Comparison of ENCODE assay signal across 26 cellular contexts in genomic region chr9:35612843-35613242, GRCh38.
"Had no signal": no experiment of that assay in that cellular context is flagged by ENCODE, and none has a peak within 500 bp of the region (broad histone marks: within the 10 kb centered on the region; RNA-seq: fewer than 3 reads in every experiment).

No MANE protein-coding gene starts in this region.

- H3K27ac ChIP-seq: heart right ventricle, lower lobe of right lung, thoracic aorta, vagina had no signal

- DNase-seq: activated CD4-positive, alpha-beta T cell treated with anti-CD3 and anti-CD28 coated beads, Interleukin-2, amount 50 U/mL, for 1 hour; activated CD8-positive, alpha-beta T cell treated with anti-CD3 and anti-CD28 coated beads for 36 hours; activated naive CD8-positive, alpha-beta T cell treated with anti-CD3 and anti-CD28 coated beads, Interleukin-2, amount 50 U/mL, for 24 hours; activated T-cell treated with anti-CD3 and anti-CD28 coated beads, Interleukin-2, amount 50 U/mL, for 4 hours; amygdala; central memory CD4-positive, alpha-beta T cell; endodermal cell; foreskin fibroblast; heart right ventricle; kidney glomerular epithelial cell; lower lobe of right lung; mesenchymal stem cell; posterior cingulate gyrus; right cardiac atrium; spleen; T-helper 2 cell; trophoblast cell had no signal

- ATAC-seq: activated CD8-positive, alpha-beta T cell treated with anti-CD3 and anti-CD28 coated beads for 36 hours; activated naive CD8-positive, alpha-beta T cell treated with anti-CD3 and anti-CD28 coated beads, Interleukin-2, amount 50 U/mL, for 24 hours; activated T-cell treated with anti-CD3 and anti-CD28 coated beads, Interleukin-2, amount 50 U/mL, for 4 hours; activated T-helper 17 cell treated with anti-CD3 and anti-CD28 coated beads, Interleukin-2, amount 50 U/mL, for 72 hours; esophagus mucosa; heart right ventricle; left lobe of liver; lower lobe of right lung; natural killer cell treated with Interleukin-12 subunit alpha and Interleukin-12 subunit beta and Interleukin-15 and Interleukin-18, amount 100 ng/mL, for 72 hours; right cardiac atrium had no signal

- H3K9me3 ChIP-seq: heart right ventricle, lower lobe of right lung, spleen, thoracic aorta, vagina had no signal

- H3K27me3 ChIP-seq: spleen, vagina had no signal

- H3K4me3 Mint-ChIP-seq: activated CD8-positive, alpha-beta T cell treated with anti-CD3 and anti-CD28 coated beads for 36 hours; activated naive CD4-positive, alpha-beta T cell treated with anti-CD3 and anti-CD28 coated beads, Interleukin-2, amount 50 U/mL, for 24 hours; activated naive CD8-positive, alpha-beta T cell treated with anti-CD3 and anti-CD28 coated beads, Interleukin-2, amount 50 U/mL, for 24 hours; activated T-cell treated with anti-CD3 and anti-CD28 coated beads, Interleukin-2, amount 50 U/mL, for 4 hours; activated T-helper 17 cell treated with anti-CD3 and anti-CD28 coated beads, Interleukin-2, amount 50 U/mL, for 72 hours; dendritic cell treated with granulocyte-macrophage colony-stimulating factor and Interleukin-4, amounts not matched to agents 40 ng/mL and 50 ng/mL, for 4 days; endodermal cell; natural killer cell treated with Interleukin-12 subunit alpha and Interleukin-12 subunit beta and Interleukin-15 and Interleukin-18, amount 100 ng/mL, for 72 hours; stimulated activated naive CD8-positive, alpha-beta T cell treated with anti-CD3 and anti-CD28 coated beads, Interleukin-15, Interleukin-2, amounts not matched to agents 100 ng/mL and 50 ng/mL, for 24 hours had no signal

- H3K36me3 Mint-ChIP-seq: activated naive CD4-positive, alpha-beta T cell treated with anti-CD3 and anti-CD28 coated beads, Interleukin-2, amount 50 U/mL, for 24 hours; natural killer cell treated with Interleukin-12 subunit alpha and Interleukin-12 subunit beta and Interleukin-15 and Interleukin-18, amount 100 ng/mL, for 72 hours had no signal

- H3K27ac Mint-ChIP-seq: activated CD8-positive, alpha-beta T cell treated with anti-CD3 and anti-CD28 coated beads for 36 hours; activated naive CD4-positive, alpha-beta T cell treated with anti-CD3 and anti-CD28 coated beads, Interleukin-2, amount 50 U/mL, for 24 hours; activated naive CD8-positive, alpha-beta T cell treated with anti-CD3 and anti-CD28 coated beads, Interleukin-2, amount 50 U/mL, for 24 hours; dendritic cell treated with granulocyte-macrophage colony-stimulating factor and Interleukin-4, amounts not matched to agents 40 ng/mL and 50 ng/mL, for 4 days; endodermal cell; natural killer cell treated with Interleukin-12 subunit alpha and Interleukin-12 subunit beta and Interleukin-15 and Interleukin-18, amount 100 ng/mL, for 72 hours had no signal

- H3K9me3 Mint-ChIP-seq: activated CD8-positive, alpha-beta T cell treated with anti-CD3 and anti-CD28 coated beads for 36 hours; activated naive CD4-positive, alpha-beta T cell treated with anti-CD3 and anti-CD28 coated beads, Interleukin-2, amount 50 U/mL, for 24 hours; activated naive CD8-positive, alpha-beta T cell treated with anti-CD3 and anti-CD28 coated beads, Interleukin-2, amount 50 U/mL, for 24 hours; activated T-cell treated with anti-CD3 and anti-CD28 coated beads, Interleukin-2, amount 50 U/mL, for 4 hours; activated T-helper 17 cell treated with anti-CD3 and anti-CD28 coated beads, Interleukin-2, amount 50 U/mL, for 72 hours; dendritic cell treated with granulocyte-macrophage colony-stimulating factor and Interleukin-4, amounts not matched to agents 40 ng/mL and 50 ng/mL, for 4 days; endodermal cell; natural killer cell treated with Interleukin-12 subunit alpha and Interleukin-12 subunit beta and Interleukin-15 and Interleukin-18, amount 100 ng/mL, for 72 hours; stimulated activated naive CD8-positive, alpha-beta T cell treated with anti-CD3 and anti-CD28 coated beads, Interleukin-15, Interleukin-2, amounts not matched to agents 100 ng/mL and 50 ng/mL, for 24 hours had no signal

- H3K27me3 Mint-ChIP-seq: activated CD8-positive, alpha-beta T cell treated with anti-CD3 and anti-CD28 coated beads for 36 hours; activated naive CD4-positive, alpha-beta T cell treated with anti-CD3 and anti-CD28 coated beads, Interleukin-2, amount 50 U/mL, for 24 hours; activated naive CD8-positive, alpha-beta T cell treated with anti-CD3 and anti-CD28 coated beads, Interleukin-2, amount 50 U/mL, for 24 hours; activated T-helper 17 cell treated with anti-CD3 and anti-CD28 coated beads, Interleukin-2, amount 50 U/mL, for 72 hours; natural killer cell treated with Interleukin-12 subunit alpha and Interleukin-12 subunit beta and Interleukin-15 and Interleukin-18, amount 100 ng/mL, for 72 hours; stimulated activated naive CD8-positive, alpha-beta T cell treated with anti-CD3 and anti-CD28 coated beads, Interleukin-15, Interleukin-2, amounts not matched to agents 100 ng/mL and 50 ng/mL, for 24 hours had no signal

- H3K4me3 ChIP-seq: heart right ventricle, lower lobe of right lung, spleen, thoracic aorta, vagina had no signal
